ENCODE assay signal across 1 cellular context in genomic region chr20:49983123-49983847, GRCh38.
TF ChIP-seq lines count a peak whose summit lies in the region.

No MANE protein-coding gene starts in this region.

TF ChIP-seq in K562, 482 proteins besides CTCF, POLR2A, EP300 and RAD21 (continues in another document):
- no peak for TF ChIP-seq HES1 (IDR thresholded peaks at IDR 0.05; ENCODE audit: low read depth)
- no peak for TF ChIP-seq TSC22D4 (tag; IDR thresholded peaks at IDR 0.05)
- 0 out of 2 replicates have a peak, but pooled peaks have one; percentile 10 for TF ChIP-seq FOXM1 (IDR thresholded peaks at IDR 0.05; ENCODE audit: low read depth)
- TF ChIP-seq FOXM1 (CRISPR knock-in tag; IDR thresholded peaks at IDR 0.05; ENCODE audit: low read depth) = no peak
- TF ChIP-seq POLR2H (tag; IDR thresholded peaks at IDR 0.05; ENCODE audit: low read depth) = peak; percentile 71
- TF ChIP-seq KDM1A (IDR thresholded peaks at IDR 0.05) = peak in 1 of 2 experiments; percentile 14; a peak in 1 of 4 replicates
- TF ChIP-seq ZNF232 (CRISPR knock-in tag; IDR thresholded peaks at IDR 0.05) = no peak
- TF ChIP-seq GABPA (tag; conservative IDR thresholded peaks at IDR 0.05; ENCODE audit: low read depth) = no peak
- no peak for TF ChIP-seq IRF2 (CRISPR knock-in tag; IDR thresholded peaks at IDR 0.05)
- no peak for TF ChIP-seq KLF16 (IDR thresholded peaks at IDR 0.05)
- no peak for TF ChIP-seq MIER1 (IDR thresholded peaks at IDR 0.05; ENCODE audit: low read depth)
- peak in 1 of 2 experiments; percentile 15; a peak in 1 of 4 replicates for TF ChIP-seq CSDE1 (IDR thresholded peaks at IDR 0.05)
- no peak for TF ChIP-seq C11orf30 (IDR thresholded peaks at IDR 0.05; ENCODE audit: low read depth)
- no peak for TF ChIP-seq BRD4 (IDR thresholded peaks at IDR 0.05)
- TF ChIP-seq CC2D1A (IDR thresholded peaks at IDR 0.05) = 0 out of 2 replicates have a peak, but pooled peaks have one; percentile 38
- TF ChIP-seq PKNOX1 (IDR thresholded peaks at IDR 0.05) = no peak
- TF ChIP-seq HNRNPK (IDR thresholded peaks at IDR 0.05; ENCODE audit: low read depth, low read length, poor library complexity, severe bottlenecking) = no peak
- TF ChIP-seq LARP7 (IDR thresholded peaks at IDR 0.05) = 0 out of 2 replicates have a peak, but pooled peaks have one; percentile 47
- peak; percentile 9; the same call in 1 of the 2 replicates for TF ChIP-seq LCOR (CRISPR knock-in tag; IDR thresholded peaks at IDR 0.05)
- no peak for TF ChIP-seq ZNF584 (CRISPR knock-in tag; IDR thresholded peaks at IDR 0.05; ENCODE audit: low read depth)
- no peak for TF ChIP-seq ZNF263 (CRISPR knock-in tag; IDR thresholded peaks at IDR 0.05; ENCODE audit: borderline replicate concordance)
- peak; percentile 78 to 82; a peak in 3 of 4 replicates for TF ChIP-seq MLLT1 (IDR thresholded peaks at IDR 0.05)
- TF ChIP-seq ZNF316 (IDR thresholded peaks at IDR 0.05) = no peak
- no peak for TF ChIP-seq HOMEZ (CRISPR knock-in tag; IDR thresholded peaks at IDR 0.05)
- no peak for TF ChIP-seq CBFA2T3 (IDR thresholded peaks at IDR 0.05)
- no peak for TF ChIP-seq U2AF1 (optimal IDR thresholded peaks at IDR 0.05; ENCODE audit: low read depth, low read length)
- no peak for TF ChIP-seq CTBP1 (IDR thresholded peaks at IDR 0.05; ENCODE audit: borderline replicate concordance)
- peak; percentile 54 for TF ChIP-seq ZBTB40 (IDR thresholded peaks at IDR 0.05)
- no peak for TF ChIP-seq ZBTB40 (CRISPR knock-in tag; IDR thresholded peaks at IDR 0.05)
- peak; percentile 12 for TF ChIP-seq PRPF4 (IDR thresholded peaks at IDR 0.05; ENCODE audit: insufficient read depth, low read depth, low read length, poor library complexity, severe bottlenecking)
- TF ChIP-seq TBL1XR1 (IDR thresholded peaks at IDR 0.05; ENCODE audit: low read length in 2 of 2) = no peak
- no peak for TF ChIP-seq TFAM (CRISPR knock-in tag; conservative IDR thresholded peaks at IDR 0.05)
- no peak for TF ChIP-seq IRF9 (tag; IDR thresholded peaks at IDR 0.05)
- TF ChIP-seq ZBTB2 (IDR thresholded peaks at IDR 0.05) = 0 out of 2 replicates have a peak, but pooled peaks have one; percentile 32
- no peak for TF ChIP-seq NELFE (IDR thresholded peaks at IDR 0.05; ENCODE audit: insufficient read depth, insufficient read length)
- TF ChIP-seq GMEB1 (CRISPR knock-in tag; IDR thresholded peaks at IDR 0.05) = no peak
- peak in 1 of 2 experiments; percentile 52 for TF ChIP-seq AFF1 (IDR thresholded peaks at IDR 0.05; ENCODE audit: low read depth in 1 of 2, partially characterized antibody in 2 of 2)
- no peak for TF ChIP-seq ZNF384 (IDR thresholded peaks at IDR 0.05; ENCODE audit: low read depth, low read length)
- peak in 1 of 2 experiments; percentile 73; a peak in 1 of 4 replicates for TF ChIP-seq HDAC1 (IDR thresholded peaks at IDR 0.05)
